ENCODE assay signal across 21 cellular contexts in the genomic region with DNA sequence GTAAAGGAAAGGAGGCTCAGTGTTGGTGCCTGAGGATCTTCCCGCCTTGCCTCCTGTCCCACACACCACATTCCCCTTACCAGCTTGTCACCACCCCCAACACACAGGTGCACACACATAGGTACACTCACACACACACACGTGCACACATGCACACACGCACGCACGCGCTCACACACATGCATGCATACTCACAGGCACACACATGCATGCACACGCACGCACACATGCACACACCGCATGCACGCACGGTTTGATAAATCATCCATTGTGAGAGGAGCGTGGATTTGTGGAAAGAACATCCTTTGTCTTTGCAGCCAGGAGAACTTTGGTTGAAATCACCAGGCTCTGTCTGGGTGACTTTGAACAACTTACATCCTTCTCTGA.
"Had no signal": no experiment of that assay in that cellular context is flagged by ENCODE, and none has a peak within 500 bp of the region (broad histone marks: within the 10 kb centered on the region; RNA-seq: fewer than 3 reads in every experiment).

No MANE protein-coding gene starts in this region.

- H3K9me3 ChIP-seq: gastroesophageal sphincter, mucosa of descending colon, prostate gland, spleen, testis, uterus had no signal

- H3K27me3 Mint-ChIP-seq: stimulated activated naive CD8-positive, alpha-beta T cell treated with anti-CD3 and anti-CD28 coated beads, Interleukin-15, amount 100 ng/mL, for 72 hours had no signal

- H3K4me3 Mint-ChIP-seq: activated B cell treated with CpG ODN at 0.5 μM for 24 hours; activated CD8-positive, alpha-beta T cell treated with anti-CD3 and anti-CD28 coated beads, Interleukin-2, amount 10 ng/mL, durations not matched to agents 7 days and 5 days; activated naive CD8-positive, alpha-beta T cell treated with anti-CD3 and anti-CD28 coated beads, Interleukin-2, amount 10 ng/mL, durations not matched to agents 7 days and 5 days; activated T-cell treated with anti-CD3 and anti-CD28 coated beads, Interleukin-2, amount 50 U/mL, for 72 hours; naive thymus-derived CD8-positive, alpha-beta T cell; stimulated activated naive CD8-positive, alpha-beta T cell treated with anti-CD3 and anti-CD28 coated beads, Interleukin-15, amount 100 ng/mL, for 72 hours had no signal

- ATAC-seq: activated CD8-positive, alpha-beta T cell treated with anti-CD3 and anti-CD28 coated beads, Interleukin-2, amount 10 ng/mL, durations not matched to agents 7 days and 5 days; activated T-cell treated with anti-CD3 and anti-CD28 coated beads, Interleukin-2, amount 50 U/mL, for 72 hours; gastroesophageal sphincter; left lobe of liver; mucosa of descending colon; naive thymus-derived CD8-positive, alpha-beta T cell; stimulated activated naive CD8-positive, alpha-beta T cell treated with anti-CD3 and anti-CD28 coated beads, Interleukin-15, amount 100 ng/mL, for 72 hours had no signal

- H3K4me1 Mint-ChIP-seq: activated B cell treated with CpG ODN at 0.5 μM for 24 hours; activated naive CD8-positive, alpha-beta T cell treated with anti-CD3 and anti-CD28 coated beads, Interleukin-2, amount 10 ng/mL, durations not matched to agents 7 days and 5 days; naive thymus-derived CD8-positive, alpha-beta T cell had no signal

- H3K36me3 ChIP-seq: gastroesophageal sphincter, prostate gland, spleen, uterus had no signal

- H3K27me3 ChIP-seq: gastroesophageal sphincter, testis, uterus had no signal

- H3K36me3 Mint-ChIP-seq: activated naive CD8-positive, alpha-beta T cell treated with anti-CD3 and anti-CD28 coated beads, Interleukin-2, amount 10 ng/mL, durations not matched to agents 7 days and 5 days; naive thymus-derived CD8-positive, alpha-beta T cell had no signal

- H3K4me3 ChIP-seq: mucosa of descending colon, prostate gland, spleen, testis, uterus had no signal

- H3K4me1 ChIP-seq: prostate gland, spleen, testis, uterus had no signal

- H3K9me3 Mint-ChIP-seq: activated B cell treated with CpG ODN at 0.5 μM for 24 hours; activated T-cell treated with anti-CD3 and anti-CD28 coated beads, Interleukin-2, amount 50 U/mL, for 72 hours; naive thymus-derived CD8-positive, alpha-beta T cell; stimulated activated naive CD8-positive, alpha-beta T cell treated with anti-CD3 and anti-CD28 coated beads, Interleukin-15, amount 100 ng/mL, for 72 hours had no signal

- H3K27ac ChIP-seq: prostate gland, testis, uterus had no signal

- DNase-seq: activated B cell treated with CpG ODN at 0.5 μM for 24 hours; activated CD4-positive, alpha-beta T cell treated with anti-CD3 and anti-CD28 coated beads for 48 hours; activated CD8-positive, alpha-beta memory T cell treated with anti-CD3 and anti-CD28 coated beads, Interleukin-2, amount 50 U/mL, for 4 hours; activated CD8-positive, alpha-beta T cell treated with anti-CD3 and anti-CD28 coated beads, Interleukin-2, amount 10 ng/mL, durations not matched to agents 7 days and 5 days; activated gamma-delta T cell treated with Interleukin-2 at 50 U/mL for 16 hours; activated naive CD8-positive, alpha-beta T cell treated with anti-CD3 and anti-CD28 coated beads, Interleukin-2, amount 10 ng/mL, durations not matched to agents 7 days and 5 days; activated T-cell treated with anti-CD3 and anti-CD28 coated beads, Interleukin-2, amount 50 U/mL, for 72 hours; dorsolateral prefrontal cortex; erythroblast; mammary epithelial cell; mucosa of descending colon; naive thymus-derived CD8-positive, alpha-beta T cell; occipital lobe; spleen; stimulated activated naive CD8-positive, alpha-beta T cell treated with anti-CD3 and anti-CD28 coated beads, Interleukin-15, amount 100 ng/mL, for 72 hours; SW 1271; testis; uterus had no signal

- H3K27ac Mint-ChIP-seq: activated B cell treated with CpG ODN at 0.5 μM for 24 hours; activated CD8-positive, alpha-beta T cell treated with anti-CD3 and anti-CD28 coated beads, Interleukin-2, amount 10 ng/mL, durations not matched to agents 7 days and 5 days; activated naive CD8-positive, alpha-beta T cell treated with anti-CD3 and anti-CD28 coated beads, Interleukin-2, amount 10 ng/mL, durations not matched to agents 7 days and 5 days; activated T-cell treated with anti-CD3 and anti-CD28 coated beads, Interleukin-2, amount 50 U/mL, for 72 hours; naive thymus-derived CD8-positive, alpha-beta T cell; stimulated activated naive CD8-positive, alpha-beta T cell treated with anti-CD3 and anti-CD28 coated beads, Interleukin-15, amount 100 ng/mL, for 72 hours had no signal
